In the genomic region with DNA sequence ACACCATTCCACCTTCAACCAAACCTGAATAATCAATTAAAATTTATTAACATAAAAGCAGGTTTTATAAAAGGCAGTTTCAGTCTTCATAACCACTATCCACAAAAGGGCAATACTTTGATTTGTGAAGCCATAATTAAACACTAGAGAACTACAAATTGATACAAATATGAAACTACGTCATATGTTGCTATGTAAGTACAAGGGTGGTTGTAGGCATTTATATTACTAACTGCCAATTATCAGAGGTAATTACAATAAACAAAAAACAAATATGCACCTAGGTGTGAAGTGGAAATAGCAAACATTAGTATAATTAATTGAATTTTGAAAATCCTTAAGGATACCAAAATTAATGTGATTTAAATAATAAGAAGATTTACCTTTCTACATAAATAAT, we compare ENCODE assay signal across 11 cellular contexts.
"Had no signal": no experiment of that assay in that cellular context is flagged by ENCODE, and none has a peak within 500 bp of the region (broad histone marks: within the 10 kb centered on the region; RNA-seq: fewer than 3 reads in every experiment).

No MANE protein-coding gene starts in this region.

- ATAC-seq: GM23338, HCT116 had no signal

- H3K36me3 ChIP-seq: HAP-1 had no signal

- H2AFZ ChIP-seq: GM23248, GM23338 had no signal

- H3K4me3 ChIP-seq: GM23248, GM23338, HAP-1 had no signal

- FAIRE-seq: H1, H54 had no signal

- H3K9me3 ChIP-seq: HAP-1 had no signal

- H3K27ac ChIP-seq: GM23248 had no signal

- H3K4me2 ChIP-seq: GM23338 had no signal

- H3K9ac ChIP-seq: GM23248 had no signal

- DNase-seq: GM23248, GOT3, H7, H9, HCEC 1CT, HFFc6 had no signal
